In genomic region chr4:141432000-141432712, GRCh38 we compare ENCODE assay signal across 2 cellular contexts.
TF ChIP-seq lines count a peak whose summit lies in the region.

No MANE protein-coding gene starts in this region.

TF ChIP-seq in liver, 16 proteins besides CTCF, POLR2A, EP300 and RAD21:
- TF ChIP-seq ZBTB33 (IDR thresholded peaks at IDR 0.05) = no peak
- no peak for TF ChIP-seq MAX (IDR thresholded peaks at IDR 0.05)
- TF ChIP-seq YY1 (IDR thresholded peaks at IDR 0.05) = no peak
- TF ChIP-seq RXRA (IDR thresholded peaks at IDR 0.05) = peak; percentile 58 to 79
- TF ChIP-seq ATF3 (IDR thresholded peaks at IDR 0.05) = no peak
- no peak for TF ChIP-seq FOXA1 (IDR thresholded peaks at IDR 0.05)
- TF ChIP-seq FOXA2 (IDR thresholded peaks at IDR 0.05) = no peak
- no peak for TF ChIP-seq REST (IDR thresholded peaks at IDR 0.05)
- TF ChIP-seq GABPA (IDR thresholded peaks at IDR 0.05 in 1 of 2, conservative IDR thresholded peaks at IDR 0.05 in 1 of 2) = no peak

TF ChIP-seq in HepG2, 621 proteins besides CTCF, POLR2A, EP300 and RAD21:
- no peak for TF ChIP-seq ATF1 (CRISPR knock-in tag; IDR thresholded peaks at IDR 0.05)
- TF ChIP-seq ZNF75D (CRISPR knock-in tag; IDR thresholded peaks at IDR 0.05; ENCODE audit: borderline replicate concordance) = no peak
- TF ChIP-seq KMT2B (CRISPR knock-in tag; IDR thresholded peaks at IDR 0.05) = no peak
- TF ChIP-seq KLF12 (CRISPR knock-in tag; IDR thresholded peaks at IDR 0.05; ENCODE audit: borderline replicate concordance) = no peak
- no peak for TF ChIP-seq ELK4 (CRISPR knock-in tag; IDR thresholded peaks at IDR 0.05; ENCODE audit: borderline replicate concordance)
- no peak for TF ChIP-seq ZNF572 (CRISPR knock-in tag; IDR thresholded peaks at IDR 0.05)
- TF ChIP-seq JUNB (CRISPR knock-in tag; IDR thresholded peaks at IDR 0.05; ENCODE audit: borderline replicate concordance) = no peak
- TF ChIP-seq ZBTB37 (CRISPR knock-in tag; IDR thresholded peaks at IDR 0.05) = no peak
- no peak for TF ChIP-seq ZNF3 (CRISPR knock-in tag; IDR thresholded peaks at IDR 0.05)
- TF ChIP-seq SIX4 (CRISPR knock-in tag; IDR thresholded peaks at IDR 0.05) = no peak
- TF ChIP-seq GATAD2A (CRISPR knock-in tag; IDR thresholded peaks at IDR 0.05) = no peak
